1 cellular context compared by ENCODE assay signal in the genomic region with DNA sequence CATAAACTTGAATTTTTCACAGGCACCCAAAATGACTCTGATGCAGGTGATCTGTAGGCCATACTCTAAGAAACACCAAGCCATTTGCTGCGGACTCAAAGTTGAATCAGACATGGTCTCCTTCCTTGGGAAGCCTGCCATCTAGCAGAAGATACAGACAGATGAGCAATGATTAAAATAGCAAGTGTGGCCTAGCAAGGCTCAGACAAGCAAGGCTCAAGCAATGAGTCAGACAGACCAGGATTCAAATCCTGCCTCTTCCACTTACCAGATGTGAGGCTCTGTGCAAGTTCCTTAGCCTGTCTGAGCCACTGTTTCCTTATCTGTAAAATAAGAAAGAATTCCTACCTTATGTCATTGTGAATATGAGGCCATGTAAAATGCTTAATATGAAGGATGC.
TF ChIP-seq lines count a peak whose summit lies in the region.

No MANE protein-coding gene starts in this region.

TF ChIP-seq in SK-N-SH treated with all-trans-retinoic acid at 6 μM for 48 hours, 23 proteins besides CTCF, POLR2A, EP300 and RAD21 (continued from another document):
- TF ChIP-seq, protein P1, sequence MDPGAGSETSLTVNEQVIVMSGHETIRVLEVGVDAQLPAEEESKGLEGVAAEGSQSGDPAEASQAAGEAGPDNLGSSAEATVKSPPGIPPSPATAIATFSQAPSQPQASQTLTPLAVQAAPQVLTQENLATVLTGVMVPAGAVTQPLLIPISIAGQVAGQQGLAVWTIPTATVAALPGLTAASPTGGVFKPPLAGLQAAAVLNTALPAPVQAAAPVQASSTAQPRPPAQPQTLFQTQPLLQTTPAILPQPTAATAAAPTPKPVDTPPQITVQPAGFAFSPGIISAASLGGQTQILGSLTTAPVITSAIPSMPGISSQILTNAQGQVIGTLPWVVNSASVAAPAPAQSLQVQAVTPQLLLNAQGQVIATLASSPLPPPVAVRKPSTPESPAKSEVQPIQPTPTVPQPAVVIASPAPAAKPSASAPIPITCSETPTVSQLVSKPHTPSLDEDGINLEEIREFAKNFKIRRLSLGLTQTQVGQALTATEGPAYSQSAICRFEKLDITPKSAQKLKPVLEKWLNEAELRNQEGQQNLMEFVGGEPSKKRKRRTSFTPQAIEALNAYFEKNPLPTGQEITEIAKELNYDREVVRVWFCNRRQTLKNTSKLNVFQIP (CRISPR knock-in tag; IDR thresholded peaks at IDR 0.05; ENCODE audit: borderline replicate concordance, low read depth): no peak
- no peak for TF ChIP-seq ESRRG (CRISPR knock-in tag; IDR thresholded peaks at IDR 0.05)
- TF ChIP-seq RARB (CRISPR knock-in tag; IDR thresholded peaks at IDR 0.05): no peak
- no peak for TF ChIP-seq ZC3H10 (CRISPR knock-in tag; IDR thresholded peaks at IDR 0.05)
- TF ChIP-seq, protein P2, sequence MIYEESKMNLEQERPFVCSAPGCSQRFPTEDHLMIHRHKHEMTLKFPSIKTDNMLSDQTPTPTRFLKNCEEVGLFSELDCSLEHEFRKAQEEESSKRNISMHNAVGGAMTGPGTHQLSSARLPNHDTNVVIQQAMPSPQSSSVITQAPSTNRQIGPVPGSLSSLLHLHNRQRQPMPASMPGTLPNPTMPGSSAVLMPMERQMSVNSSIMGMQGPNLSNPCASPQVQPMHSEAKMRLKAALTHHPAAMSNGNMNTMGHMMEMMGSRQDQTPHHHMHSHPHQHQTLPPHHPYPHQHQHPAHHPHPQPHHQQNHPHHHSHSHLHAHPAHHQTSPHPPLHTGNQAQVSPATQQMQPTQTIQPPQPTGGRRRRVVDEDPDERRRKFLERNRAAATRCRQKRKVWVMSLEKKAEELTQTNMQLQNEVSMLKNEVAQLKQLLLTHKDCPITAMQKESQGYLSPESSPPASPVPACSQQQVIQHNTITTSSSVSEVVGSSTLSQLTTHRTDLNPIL (CRISPR knock-in tag; IDR thresholded peaks at IDR 0.05; ENCODE audit: low read depth): no peak
